In genomic region chr1:232766904-232767303, GRCh38 we compare ENCODE assay signal across 12 cellular contexts. TPM values are rescaled to one million over a fixed set of nuclear protein-coding genes. Genes with fewer than 3 reads are reported as not detected.
A peak's percentile ranks its signal among the peaks of the same experiment; 100 is the strongest.
DNase-seq lines count a peak whose midpoint lies in the region; TF ChIP-seq lines count a peak whose summit lies in the region.
"Had no signal": no experiment of that assay in that cellular context is flagged by ENCODE, and none has a peak within 500 bp of the region (broad histone marks: within the 10 kb centered on the region; RNA-seq: fewer than 3 reads in every experiment).

No MANE protein-coding gene starts in this region.

- TF ChIP-seq CTCF in Loucy (conservative IDR thresholded peaks at IDR 0.05; ENCODE audit: low read length) = no peak
- no peak for TF ChIP-seq CTCF in mammary epithelial cell (conservative IDR thresholded peaks at IDR 0.05 in 1 of 2, IDR thresholded peaks at IDR 0.05 in 1 of 2; ENCODE audit: extremely low read depth in 1 of 2, insufficient read depth in 1 of 2, low read depth in 1 of 2, low read length in 2 of 2)
- no peak for TF ChIP-seq CTCF in nephron (IDR thresholded peaks at IDR 0.05; ENCODE audit: unreplicated experiment in 3 of 3)
- no peak for TF ChIP-seq CTCF in uterus (IDR thresholded peaks at IDR 0.05)
- no peak for TF ChIP-seq CTCF in A673 (conservative IDR thresholded peaks at IDR 0.05; ENCODE audit: low read depth, low read length)

- peak overlapping the region; percentile 28 for H3K4me2 ChIP-seq in Loucy (ENCODE audit: low read depth, low read length, poor library complexity, severe bottlenecking)
- H3K4me2 ChIP-seq in mammary epithelial cell (ENCODE audit: insufficient read depth, low read depth, low read length) = no peak overlapping the region

- POLR2A ChIA-PET in A673 (lab: Charles Lee; ENCODE audit: low non-redundant PET) = no interaction called here

- H3K9me2 ChIP-seq in Loucy (replicated peaks; ENCODE audit: low read depth, low read length) = no peaks in the 10 kb centered on the region

- H3K27ac ChIP-seq in mammary epithelial cell (ENCODE audit: insufficient read depth, low read depth, low read length) (no peak overlapping the region), uterus (peak overlapping the region; percentile 86 to 87), A673 (ENCODE audit: low read depth, low read length, poor library complexity, severe bottlenecking) (no peak overlapping the region), substantia nigra (ENCODE audit: low read depth, low read length, poor library complexity, severe bottlenecking) (no peak overlapping the region)
- H3K27ac ChIP-seq: SJSA1 had no signal

- BruUV-seq in mammary epithelial cell (replicated peaks; lab: Mats Ljungman, UMichigan) (no TSS peak), A673 (replicated peaks; lab: Mats Ljungman, UMichigan) (no TSS peak)

- dilution Hi-C loops in mammary epithelial cell (cut with HindIII; ENCODE audit: low sequenced_read_pairs) = no loop called here

- H3K79me2 ChIP-seq in Loucy (ENCODE audit: insufficient read depth, low read length) (no peaks in the 10 kb centered on the region), mammary epithelial cell (ENCODE audit: insufficient read depth, low read length) (no peaks in the 10 kb centered on the region)

- peak overlapping the region; percentile 81 to 91 (median 81) for H3K27ac Mint-ChIP-seq in nephron
- H3K27ac Mint-ChIP-seq: activated CD4-positive, alpha-beta memory T cell treated with anti-CD3 and anti-CD28 coated beads, Interleukin-2, amount 10 ng/mL, durations not matched to agents 7 days and 5 days; activated T-helper 17 cell treated with anti-CD3 and anti-CD28 coated beads, Interleukin-2, amount 50 U/mL, for 72 hours; CD8-positive, alpha-beta T cell; stimulated activated naive CD8-positive, alpha-beta T cell treated with anti-CD3 and anti-CD28 coated beads, Interleukin-15, Interleukin-2, amounts not matched to agents 100 ng/mL and 50 ng/mL, for 24 hours had no signal

- peak overlapping the region in 1 of 3 experiments; percentile 7 for H3K4me3 Mint-ChIP-seq in nephron
- H3K4me3 Mint-ChIP-seq: activated CD4-positive, alpha-beta memory T cell treated with anti-CD3 and anti-CD28 coated beads, Interleukin-2, amount 10 ng/mL, durations not matched to agents 7 days and 5 days; activated T-helper 17 cell treated with anti-CD3 and anti-CD28 coated beads, Interleukin-2, amount 50 U/mL, for 72 hours; CD8-positive, alpha-beta T cell; stimulated activated naive CD8-positive, alpha-beta T cell treated with anti-CD3 and anti-CD28 coated beads, Interleukin-15, Interleukin-2, amounts not matched to agents 100 ng/mL and 50 ng/mL, for 24 hours had no signal

- H3F3A ChIP-seq in Loucy (ENCODE audit: low read depth) = no peaks in the 10 kb centered on the region

- peaks cover 5% of the 10 kb centered on the region for H3K9me3 Mint-ChIP-seq in nephron
- H3K9me3 Mint-ChIP-seq: activated CD4-positive, alpha-beta memory T cell treated with anti-CD3 and anti-CD28 coated beads, Interleukin-2, amount 10 ng/mL, durations not matched to agents 7 days and 5 days; activated T-helper 17 cell treated with anti-CD3 and anti-CD28 coated beads, Interleukin-2, amount 50 U/mL, for 72 hours had no signal

- H3K36me3 Mint-ChIP-seq in nephron (ENCODE audit: low read depth) = peaks cover 6% of the 10 kb centered on the region
- H3K36me3 Mint-ChIP-seq: CD8-positive, alpha-beta T cell had no signal

- no peaks in the 10 kb centered on the region for H3K27me3 Mint-ChIP-seq in nephron (ENCODE audit: low read depth)

- H4K20me1 ChIP-seq in Loucy (ENCODE audit: insufficient read depth, low read length, poor library complexity, severe bottlenecking) (no peaks in the 10 kb centered on the region), mammary epithelial cell (ENCODE audit: insufficient read depth, low read length) (no peaks in the 10 kb centered on the region)

- peak overlapping the region; percentile 82 for H2AFZ ChIP-seq in Loucy (ENCODE audit: low read length)
- H2AFZ ChIP-seq in mammary epithelial cell (ENCODE audit: low read depth, low read length) = peak overlapping the region; percentile 61

- H3K4me3 ChIP-seq in Loucy (ENCODE audit: low read length, poor library complexity, severe bottlenecking) (no peak overlapping the region), mammary epithelial cell (replicated peaks in 1 of 3; ENCODE audit: insufficient read depth in 1 of 3, low read depth in 2 of 3, low read length in 3 of 3) (no peak overlapping the region), uterus (no peak overlapping the region), A673 (ENCODE audit: low read depth, low read length, poor library complexity, severe bottlenecking) (no peak overlapping the region)
- H3K4me3 ChIP-seq: SJSA1 had no signal

- H3K9ac ChIP-seq in Loucy (ENCODE audit: low read depth, low read length, poor library complexity, severe bottlenecking) (peak overlapping the region; percentile 56), mammary epithelial cell (ENCODE audit: insufficient read depth, low read length) (no peak overlapping the region)

- in situ Hi-C loops in mammary epithelial cell (cut with MboI; ENCODE audit: low sequenced_read_pairs in 2 of 2) = no loop called here

- intact Hi-C loops in mammary epithelial cell (cut with micrococcal nuclease) = no loop called here
- intact Hi-C loops in uterus (cut with DNase I; ENCODE audit: low total_unique reads) = no loop called here
- intact Hi-C loops in A673 (cut with micrococcal nuclease; ENCODE audit: unreplicated experiment) = no loop called here

- H3K27me3 ChIP-seq in Loucy (ENCODE audit: insufficient read depth, low read length, poor library complexity, severe bottlenecking) (no peaks in the 10 kb centered on the region), mammary epithelial cell (ENCODE audit: insufficient read depth, low read length) (no peaks in the 10 kb centered on the region), uterus (no peaks in the 10 kb centered on the region), A673 (replicated peaks; ENCODE audit: insufficient read depth, low read depth, low read length, poor library complexity) (no peaks in the 10 kb centered on the region)

- 19% methylated on average over 1 of the region's 1 CpG for WGBS in mammary epithelial cell (ENCODE audit: low coverage, missing lambda C conversion rate)

- TF ChIP-seq POLR2A in uterus (IDR thresholded peaks at IDR 0.05) = no peak

- H3K9me3 ChIP-seq in Loucy (ENCODE audit: insufficient read depth, low read depth, low read length) (peaks cover 15% of the 10 kb centered on the region), mammary epithelial cell (replicated peaks; ENCODE audit: insufficient read depth, low read length) (no peaks in the 10 kb centered on the region), uterus (no peaks in the 10 kb centered on the region), A673 (ENCODE audit: low read depth, low read length, poor library complexity, severe bottlenecking) (peaks cover 4% of the 10 kb centered on the region)
- H3K9me3 ChIP-seq: SJSA1 had no signal

- no peaks in the 10 kb centered on the region for H3K36me3 ChIP-seq in Loucy (ENCODE audit: insufficient read depth, low read length)
- H3K36me3 ChIP-seq in mammary epithelial cell (ENCODE audit: insufficient read depth, low read length) = no peaks in the 10 kb centered on the region
- H3K36me3 ChIP-seq in uterus = no peaks in the 10 kb centered on the region
- no peaks in the 10 kb centered on the region for H3K36me3 ChIP-seq in A673 (ENCODE audit: insufficient read depth, low read length, poor library complexity, severe bottlenecking)
- H3K36me3 ChIP-seq: SJSA1 had no signal

- peaks cover 52% of the 10 kb centered on the region for H3K4me1 ChIP-seq in Loucy (ENCODE audit: insufficient read depth, low read length, poor library complexity, severe bottlenecking)
- H3K4me1 ChIP-seq in mammary epithelial cell (ENCODE audit: insufficient read depth, low read length) = peaks cover 10% of the 10 kb centered on the region
- H3K4me1 ChIP-seq in uterus = peaks cover 0 to 7% of the 10 kb centered on the region in 2 donors
- no peaks in the 10 kb centered on the region for H3K4me1 ChIP-seq in A673 (ENCODE audit: insufficient read depth, low read length, poor library complexity, severe bottlenecking)
- H3K4me1 ChIP-seq: SJSA1 had no signal

- CTCF ChIA-PET in mammary epithelial cell (lab: Charles Lee; ENCODE audit: low non-redundant PET) (no interaction called here), A673 (lab: Charles Lee) (no interaction called here)

- H3K4me1 Mint-ChIP-seq in nephron = peaks cover 48% of the 10 kb centered on the region
- H3K4me1 Mint-ChIP-seq: activated CD4-positive, alpha-beta memory T cell treated with anti-CD3 and anti-CD28 coated beads, Interleukin-2, amount 10 ng/mL, durations not matched to agents 7 days and 5 days; activated T-helper 17 cell treated with anti-CD3 and anti-CD28 coated beads, Interleukin-2, amount 50 U/mL, for 72 hours had no signal

- DNase-seq in mammary epithelial cell (no peak), uterus (no peak), medulla oblongata (ENCODE audit: extremely low spot score) (no peak), A673 (ENCODE audit: low spot score) (no peak), substantia nigra (lab: John Stamatoyannopoulos, UW) (no peak)
- DNase-seq: activated CD4-positive, alpha-beta memory T cell treated with anti-CD3 and anti-CD28 coated beads, Interleukin-2, amount 10 ng/mL, durations not matched to agents 7 days and 5 days; CD8-positive, alpha-beta T cell had no signal

RNA-seq across cellular contexts. Expression of gene MAP10, which starts 38.3 kb away (rescaled TPM):
- total RNA-seq in mammary epithelial cell (1 to 10 TPM in 1 of 2 donors, under 1 TPM in 1; 0.14 to 1.8 TPM), uterus (1 to 10 TPM in 3 of 4 donors, under 1 TPM in 1; 0.59 to 5.0 (median 2.7) TPM), A673 (2021) (4.8 and 5.0 TPM in 2 replicates)
- 0.34 TPM for polyA plus RNA-seq in mammary epithelial cell
- not detected for polyA minus RNA-seq in mammary epithelial cell
- total RNA-seq: SJSA1 had no signal

Comparison
In these comparisons a context has a peak if more than half of its experiments do, and no peak if none do; other contexts are left out.
1. H3K27ac ChIP-seq: peak in uterus (2 of 2); none in mammary epithelial cell (single experiment), A673 (single experiment) and substantia nigra (single experiment).